16 cellular contexts compared by ENCODE assay signal in the genomic region with DNA sequence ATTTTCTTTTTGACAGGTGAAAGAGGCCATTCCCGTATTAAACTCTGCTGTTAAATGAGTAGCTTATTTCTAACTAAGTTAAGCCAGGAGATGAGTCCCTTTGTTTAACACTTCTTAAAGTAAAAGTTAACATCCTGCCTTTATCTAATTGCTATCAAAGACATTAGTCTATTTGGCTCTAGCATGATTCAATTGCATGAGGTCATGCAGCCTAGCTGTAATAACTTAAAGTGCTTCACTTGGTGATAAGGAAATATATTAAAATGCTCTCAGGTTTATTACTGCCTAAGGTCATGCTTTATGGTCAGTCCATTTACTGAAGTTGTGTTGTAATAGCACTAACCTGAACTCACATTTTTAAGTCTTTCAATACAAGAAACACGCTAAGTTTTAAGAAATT.
"Had no signal": no experiment of that assay in that cellular context is flagged by ENCODE, and none has a peak within 500 bp of the region (broad histone marks: within the 10 kb centered on the region; RNA-seq: fewer than 3 reads in every experiment).

No MANE protein-coding gene starts in this region.

- H3K4me1 ChIP-seq: left lung, psoas muscle, vagina had no signal

- H3K27ac ChIP-seq: epithelial cell of prostate, left lung, psoas muscle, tibial nerve, vagina had no signal

- H3K9me3 ChIP-seq: left lung, psoas muscle, tibial nerve, vagina had no signal

- H3K4me3 ChIP-seq: left lung, psoas muscle, tibial nerve, vagina had no signal

- H3K27me3 ChIP-seq: left lung, tibial nerve, vagina had no signal

- ATAC-seq: left lung; natural killer cell treated with Interleukin-12 subunit alpha and Interleukin-12 subunit beta and Interleukin-15 and Interleukin-18, amount 100 ng/mL, for 72 hours; psoas muscle; sciatic nerve; stimulated activated naive B cell treated with anti-CD40 and anti-IgM and Interleukin-4, amounts not matched to agents 10 μg/mL and 1 μg/mL and 100 μg/mL, for 72 hours had no signal

- H3K36me3 ChIP-seq: left lung, tibial nerve, vagina had no signal

- DNase-seq: activated CD4-positive, alpha-beta memory T cell treated with anti-CD3 and anti-CD28 coated beads for 36 hours; activated CD4-positive, alpha-beta T cell treated with anti-CD3 and anti-CD28 coated beads for 1 hour; activated gamma-delta T cell treated with Interleukin-2 at 50 U/mL for 16 hours; activated naive CD8-positive, alpha-beta T cell treated with anti-CD3 and anti-CD28 coated beads for 36 hours; activated T-cell treated with anti-CD3 and anti-CD28 coated beads, Interleukin-2, amount 50 U/mL, for 48 hours; aorta; immature natural killer cell; left lung; psoas muscle; stimulated activated CD4-positive, alpha-beta T cell treated with anti-CD3 and anti-CD28 coated beads, Interleukin-2, amount 100 ng/mL, for 24 hours; stimulated activated naive B cell treated with anti-CD40 and anti-IgM and Interleukin-4, amounts not matched to agents 10 μg/mL and 1 μg/mL and 100 μg/mL, for 72 hours had no signal
